Comparison of ENCODE assay signal across 28 cellular contexts in genomic region chr7:22316914-22317313, GRCh38.
"Had no signal": no experiment of that assay in that cellular context is flagged by ENCODE, and none has a peak within 500 bp of the region (broad histone marks: within the 10 kb centered on the region; RNA-seq: fewer than 3 reads in every experiment).

No MANE protein-coding gene starts in this region.

- H3K36me3 Mint-ChIP-seq: immature natural killer cell; naive thymus-derived CD8-positive, alpha-beta T cell had no signal

- H3K27ac Mint-ChIP-seq: immature natural killer cell; naive thymus-derived CD8-positive, alpha-beta T cell; nephron; stimulated activated naive CD8-positive, alpha-beta T cell treated with anti-CD3 and anti-CD28 coated beads, Interleukin-15, Interleukin-2, amounts not matched to agents 100 ng/mL and 50 ng/mL, for 24 hours had no signal

- DNase-seq: hypothalamus; immature natural killer cell; kidney; left colon; left lung; lower lobe of right lung; mammary epithelial cell; mesenchymal stem cell; naive thymus-derived CD8-positive, alpha-beta T cell; nucleus accumbens; pancreas; posterior cingulate gyrus; retina; right cardiac atrium; stimulated activated CD4-positive, alpha-beta T cell treated with anti-CD3 and anti-CD28 coated beads, Interleukin-12 subunit alpha, Interleukin-12 subunit beta, amount 100 ng/mL, for 4 hours; stimulated activated CD4-positive, alpha-beta T cell treated with anti-CD3 and anti-CD28 coated beads, Interleukin-15, amount 100 ng/mL, for 24 hours; stimulated activated CD4-positive, alpha-beta T cell treated with anti-CD3 and anti-CD28 coated beads, Interleukin-2, amount 100 ng/mL, for 24 hours; stimulated activated CD4-positive, alpha-beta T cell treated with anti-CD3 and anti-CD28 coated beads, Interleukin-4, amount 100 ng/mL, for 1 hour; stimulated activated naive CD4-positive, alpha-beta T cell; tibial artery; trophoblast cell; upper lobe of right lung had no signal

- FAIRE-seq: islet of Langerhans, kidney, pancreas, urothelium cell line had no signal

- ATAC-seq: left colon; left lung; lower lobe of right lung; naive thymus-derived CD8-positive, alpha-beta T cell; pancreas; right cardiac atrium; sciatic nerve; upper lobe of right lung had no signal

- H3K4me3 Mint-ChIP-seq: immature natural killer cell; naive thymus-derived CD8-positive, alpha-beta T cell; nephron; neural crest cell; stimulated activated naive CD8-positive, alpha-beta T cell treated with anti-CD3 and anti-CD28 coated beads, Interleukin-15, Interleukin-2, amounts not matched to agents 100 ng/mL and 50 ng/mL, for 24 hours had no signal

- H3K9me3 Mint-ChIP-seq: immature natural killer cell; naive thymus-derived CD8-positive, alpha-beta T cell; nephron; neural crest cell; stimulated activated naive CD8-positive, alpha-beta T cell treated with anti-CD3 and anti-CD28 coated beads, Interleukin-15, Interleukin-2, amounts not matched to agents 100 ng/mL and 50 ng/mL, for 24 hours had no signal

- H3K4me1 Mint-ChIP-seq: immature natural killer cell; naive thymus-derived CD8-positive, alpha-beta T cell; neural crest cell had no signal
